Comparison of ENCODE assay signal across 10 cellular contexts in the genomic region with DNA sequence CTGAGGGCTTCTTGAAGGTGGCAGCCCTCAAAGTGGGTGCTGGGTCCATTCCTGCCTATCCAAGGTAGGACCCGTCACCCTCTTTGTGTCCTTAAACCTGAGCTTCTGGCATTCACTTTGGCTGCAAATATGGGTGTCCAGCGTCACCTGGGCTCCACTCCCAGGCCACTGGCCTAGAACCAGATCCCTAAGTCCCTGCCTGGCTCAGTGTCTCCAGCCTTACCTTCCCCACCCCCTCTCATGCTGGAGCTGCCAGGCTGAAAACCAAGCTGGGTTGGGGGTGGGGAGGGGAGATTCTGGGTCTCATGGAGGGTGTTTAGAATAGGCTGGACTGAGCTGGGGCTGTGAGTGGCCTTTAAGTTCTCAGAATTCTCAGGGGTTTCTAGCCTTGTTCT. TPM values are rescaled to one million over a fixed set of nuclear protein-coding genes. Genes with fewer than 3 reads are reported as not detected.
DNase-seq lines count a peak whose midpoint lies in the region; ATAC-seq and TF ChIP-seq lines count a peak whose summit lies in the region.
"Had no signal": no experiment of that assay in that cellular context is flagged by ENCODE, and none has a peak within 500 bp of the region (broad histone marks: within the 10 kb centered on the region; RNA-seq: fewer than 3 reads in every experiment).

No MANE protein-coding gene starts in this region.

- H3K4me3 ChIP-seq in DND-41 (ENCODE audit: low read depth in 1 of 2, low read length in 2 of 2) (no peak overlapping the region; a peak in 1 of 4 replicates), Panc1 (ENCODE audit: low read depth in 2 of 2, low read length in 2 of 2) (peak overlapping the region; percentile 32 to 49; a peak in 3 of 4 replicates), epithelial cell of proximal tubule (ENCODE audit: low read depth, low read length) (peak overlapping the region; percentile 51), psoas muscle (peak overlapping the region; percentile 77)
- H3K4me3 ChIP-seq: HAP-1 had no signal

- WGBS in psoas muscle, 3 donors = 28 to 43% (median 41%) methylated on average over 2 of the region's 2 CpGs

- no peaks in the 10 kb centered on the region for H3K36me3 ChIP-seq in DND-41 (ENCODE audit: insufficient read depth, low read length)
- no peaks in the 10 kb centered on the region for H3K36me3 ChIP-seq in Panc1 (ENCODE audit: control insufficient read depth, insufficient read depth, low read length)
- no peaks in the 10 kb centered on the region for H3K36me3 ChIP-seq in psoas muscle (ENCODE audit: insufficient read depth in 1 of 2, low read depth in 1 of 2)
- H3K36me3 ChIP-seq: HAP-1 had no signal

- H3K27me3 Mint-ChIP-seq in progenitor cell of endocrine pancreas = peaks cover 57% of the 10 kb centered on the region

- CTCF ChIA-PET in Panc1 (lab: Charles Lee) = no interaction called here

- H3K4me1 ChIP-seq in DND-41 (ENCODE audit: insufficient read depth, low read length) = peaks cover 12% of the 10 kb centered on the region
- H3K4me1 ChIP-seq in Panc1 (ENCODE audit: control insufficient read depth, insufficient read depth, low read length) = peaks cover 17% of the 10 kb centered on the region
- H3K4me1 ChIP-seq in psoas muscle = peaks cover 6% of the 10 kb centered on the region
- H3K4me1 ChIP-seq: HAP-1 had no signal

- intact Hi-C loops in Panc1 (cut with micrococcal nuclease; ENCODE audit: unreplicated experiment) = no loop called here
- intact Hi-C loops in psoas muscle (cut with DNase I) = no loop called here

- H3K9me3 ChIP-seq in DND-41 (ENCODE audit: insufficient read depth, low read length, severe bottlenecking) (no peaks in the 10 kb centered on the region), Panc1 (ENCODE audit: control insufficient read depth, insufficient read depth, low read depth, low read length) (no peaks in the 10 kb centered on the region), psoas muscle (no peaks in the 10 kb centered on the region)
- H3K9me3 ChIP-seq: HAP-1 had no signal

- BruUV-seq in Panc1 (replicated peaks; lab: Mats Ljungman, UMichigan) = no TSS peak

- H3K79me2 ChIP-seq in DND-41 (ENCODE audit: insufficient read depth, low read length) = no peaks in the 10 kb centered on the region

- no peak overlapping the region for H3K27ac Mint-ChIP-seq in progenitor cell of endocrine pancreas

- H3K27ac ChIP-seq in DND-41 (ENCODE audit: low read length) (no peak overlapping the region), Panc1 (ENCODE audit: low read length) (peak overlapping the region; percentile 57), psoas muscle (peak overlapping the region; percentile 90)

- TF ChIP-seq CTCF in DND-41 (IDR thresholded peaks at IDR 0.05; ENCODE audit: borderline replicate concordance, extremely low read depth, low read length, poor library complexity, severe bottlenecking) (no peak), Panc1 (IDR thresholded peaks at IDR 0.05) (no peak), epithelial cell of proximal tubule (conservative IDR thresholded peaks at IDR 0.05; ENCODE audit: low read depth, low read length) (no peak), psoas muscle (IDR thresholded peaks at IDR 0.05) (no peak), progenitor cell of endocrine pancreas (IDR thresholded peaks at IDR 0.05; ENCODE audit: unreplicated experiment) (no peak)

- no peak overlapping the region for H3K4me3 Mint-ChIP-seq in progenitor cell of endocrine pancreas (ENCODE audit: low read depth)

- H3K36me3 Mint-ChIP-seq in progenitor cell of endocrine pancreas (ENCODE audit: insufficient read depth) = no peaks in the 10 kb centered on the region

- POLR2A ChIA-PET in Panc1 (lab: Charles Lee) = no interaction called here

- no peak overlapping the region for H2AFZ ChIP-seq in DND-41 (ENCODE audit: low read depth, low read length)

- in situ Hi-C loops in Panc1 (cut with HindIII; ENCODE audit: low pct_unique_long_range_greater_than_20kb, low sequenced_read_pairs) = no loop called here

- H3K27me3 ChIP-seq in DND-41 (ENCODE audit: insufficient read depth, low read length, poor library complexity) (no peaks in the 10 kb centered on the region), Panc1 (ENCODE audit: control insufficient read depth, insufficient read depth, low read length) (no peaks in the 10 kb centered on the region), psoas muscle (ENCODE audit: insufficient read depth in 3 of 3, low read length in 2 of 3) (no peaks in the 10 kb centered on the region)

- peak overlapping the region; percentile 34; the same call in 1 of the 2 replicates for H3K9ac ChIP-seq in DND-41 (ENCODE audit: low read depth, low read length)

- no peaks in the 10 kb centered on the region for H3K4me1 Mint-ChIP-seq in progenitor cell of endocrine pancreas (ENCODE audit: low read depth)

- ATAC-seq in DND-41 (ENCODE audit: insufficient read depth, low read depth) = no peak
- no peak for ATAC-seq in Panc1
- ATAC-seq in psoas muscle = peak; percentile 73 to 79 (median 76)
- ATAC-seq in esophagus mucosa = no peak
- ATAC-seq in GM18858 (IDR thresholded peaks at IDR 0.05; ENCODE audit: unreplicated experiment) = no peak

- H3K9me3 Mint-ChIP-seq in progenitor cell of endocrine pancreas (ENCODE audit: low read depth) = no peaks in the 10 kb centered on the region

- DNase-seq in DND-41 = no peak
- DNase-seq in Panc1 (ENCODE audit: low read depth, low spot score) = no peak
- DNase-seq in epithelial cell of proximal tubule (ENCODE audit: low read depth) = no peak
- DNase-seq in psoas muscle = peak; percentile 62 to 81
- DNase-seq in NCI-H226 = no peak
- DNase-seq in progenitor cell of endocrine pancreas (ENCODE audit: low spot score, unreplicated experiment) = no peak
- DNase-seq: activated gamma-delta T cell had no signal

- H3K4me2 ChIP-seq in DND-41 (ENCODE audit: insufficient read depth, low read length) = no peak overlapping the region; the same call in 1 of the 2 replicates

- H4K20me1 ChIP-seq in DND-41 (ENCODE audit: insufficient read depth, low read length) = no peaks in the 10 kb centered on the region; the same call in 1 of the 2 replicates

RNA-seq across cellular contexts. Expression of a gene that starts 12.4 kb away (rescaled TPM):
- total RNA-seq in Panc1 (2021; ENCODE audit: unreplicated experiment) (25.8 TPM), epithelial cell of proximal tubule (0.40 and 2.0 TPM in 2 replicates), psoas muscle (10 to 100 TPM in 3 of 4 donors, 1 to 10 TPM in 1; 7.9 to 29.0 (median 16.8) TPM), progenitor cell of endocrine pancreas (0.72 and 0.87 TPM in 2 replicates), esophagus mucosa (0.92 TPM)
- polyA plus RNA-seq in Panc1 (2012; ENCODE audit: insufficient read length) = 23.8 TPM
- 10 to 100 TPM in 2 of 3 donors, 1 to 10 TPM in 1; 4.1 to 15.1 (median 11.5) TPM for polyA plus RNA-seq in psoas muscle

RNA-seq across cellular contexts. Expression of a gene that starts 29.4 kb away (rescaled TPM):
- total RNA-seq in Panc1 (2021; ENCODE audit: unreplicated experiment) = 162 TPM
- polyA plus RNA-seq in Panc1 (2012; ENCODE audit: insufficient read length) = 300 TPM
- total RNA-seq in epithelial cell of proximal tubule = 155 and 262 TPM in 2 replicates
- 100 to 1,000 TPM; 165 to 182 (median 171) TPM for total RNA-seq in psoas muscle
- 100 to 1,000 TPM; 208 to 268 (median 234) TPM for polyA plus RNA-seq in psoas muscle
- total RNA-seq in progenitor cell of endocrine pancreas = 148 and 149 TPM in 2 replicates
- 86.5 TPM for total RNA-seq in esophagus mucosa

RNA-seq across cellular contexts. Expression of a gene that starts 52.4 kb away (rescaled TPM):
- 104 TPM for total RNA-seq in Panc1 (2021; ENCODE audit: unreplicated experiment)
- polyA plus RNA-seq in Panc1 (2012; ENCODE audit: insufficient read length) = 78.8 TPM
- total RNA-seq in epithelial cell of proximal tubule = 95.4 and 103 TPM in 2 replicates
- total RNA-seq in psoas muscle = 10 to 100 TPM; 37.1 to 57.6 (median 40.4) TPM
- polyA plus RNA-seq in psoas muscle = 10 to 100 TPM; 40.7 to 58.8 (median 41.7) TPM
- total RNA-seq in progenitor cell of endocrine pancreas = 147 and 148 TPM in 2 replicates
- total RNA-seq in esophagus mucosa = 51.1 TPM

Comparison
In these comparisons a context has a peak if more than half of its experiments do, and no peak if none do; other contexts are left out.
1. ATAC-seq: peak in psoas muscle (4 of 4); none in DND-41 (single experiment), Panc1 (single experiment), esophagus mucosa (single experiment) and GM18858 (single experiment).
2. DNase-seq: peak in psoas muscle (2 of 2); none in DND-41 (single experiment), Panc1 (single experiment), epithelial cell of proximal tubule (single experiment), NCI-H226 (single experiment) and progenitor cell of endocrine pancreas (single experiment).
3. H3K4me3 ChIP-seq: peak in Panc1 (2 of 2), epithelial cell of proximal tubule (single experiment) and psoas muscle (single experiment); none in DND-41 (0 of 2).